In genomic region chr11:1572200-1573076, GRCh38 we compare ENCODE assay signal across 8 cellular contexts. TPM values are rescaled to one million over a fixed set of nuclear protein-coding genes. Genes with fewer than 3 reads are reported as not detected.
DNase-seq lines count a peak whose midpoint lies in the region; TF ChIP-seq lines count a peak whose summit lies in the region.

Gene DUSP8, minus strand, starts transcription at chr11:1572271. Its CDS starts 6,445 bp downstream, at chr11:1565826.

- H3K4me1 ChIP-seq in iPS DF 6.9 (ENCODE audit: control insufficient read depth, insufficient read depth, low read length) (peaks cover 22% of the 10 kb centered on the region), vagina (peaks cover 41% of the 10 kb centered on the region)

- peak within 1 kb of the TSS; percentile 56 for H3K4me3 ChIP-seq in brain microvascular endothelial cell (ENCODE audit: low read depth, low read length)
- H3K4me3 ChIP-seq in iPS DF 6.9 (ENCODE audit: low read length), result peak within 1 kb of the TSS; percentile 49; the same call in 1 of the 2 replicates
- peak within 1 kb of the TSS; percentile 56 for H3K4me3 ChIP-seq in retinal pigment epithelial cell (ENCODE audit: low read length)
- H3K4me3 ChIP-seq in vagina, result peak within 1 kb of the TSS; percentile 50 to 75

- H3K27ac ChIP-seq in VCaP, result peak within 1 kb of the TSS; percentile 84
- no peak within 1 kb of the TSS for H3K27ac ChIP-seq in brain microvascular endothelial cell
- no peak within 1 kb of the TSS for H3K27ac ChIP-seq in iPS DF 6.9 (ENCODE audit: low read length)
- H3K27ac ChIP-seq in vagina, result peak within 1 kb of the TSS; percentile 76

- POLR2A ChIA-PET in HEK293T (lab: Yijun Ruan, JAX), result interaction anchor here (1.7 kb wide), 1 partner anchor 8 kb away, joined by 11 read pairs; no protein-coding TSS in a partner anchor

- TF ChIP-seq CTCF in VCaP (conservative IDR thresholded peaks at IDR 0.05), result no peak
- no peak for TF ChIP-seq CTCF in brain microvascular endothelial cell (IDR thresholded peaks at IDR 0.05; ENCODE audit: low read depth, low read length, missing control alignments)
- TF ChIP-seq CTCF in retinal pigment epithelial cell (conservative IDR thresholded peaks at IDR 0.05; ENCODE audit: low read depth, low read length), result no peak
- TF ChIP-seq CTCF in vagina (IDR thresholded peaks at IDR 0.05), result no peak

- in situ Hi-C loops in brain microvascular endothelial cell (cut with HindIII; ENCODE audit: low pct_ligation_motif_present, low sequenced_read_pairs), result no loop called here

- TF ChIP-seq POLR2A in vagina (IDR thresholded peaks at IDR 0.05), result peak in 1 of 2 donors; percentile 11

- no CpG with 5 or more reads among the region's 123 CpGs for WGBS in iPS DF 6.9 (ENCODE audit: insufficient coverage, insufficient read length)

- H3K36me3 ChIP-seq in brain microvascular endothelial cell (replicated peaks) (no peaks in the 10 kb centered on the region), iPS DF 6.9 (ENCODE audit: control insufficient read depth, insufficient read depth, low read length) (no peaks in the 10 kb centered on the region), vagina (no peaks in the 10 kb centered on the region)

- intact Hi-C loops in vagina (cut with DNase I), result loop anchor here (5.0 to 10.0 kb wide), 2 partner anchors 235 to 368 kb away; no protein-coding TSS in a partner anchor

- DNase-seq in DMS53 treated with DMSO at 0.1 percent for 48 hours (lab: John Stamatoyannopoulos, UW; ENCODE audit: unreplicated experiment), result peak; percentile 87
- peak; percentile 92 for DNase-seq in HEK293T (ENCODE audit: extremely low spot score)
- peak; percentile 84 for DNase-seq in NCI-H2029 (lab: John Stamatoyannopoulos, UW)
- DNase-seq in brain microvascular endothelial cell, result peak; percentile 77
- DNase-seq in iPS DF 6.9 (ENCODE audit: low read depth, low spot score), result no peak
- peak; percentile 26 for DNase-seq in retinal pigment epithelial cell (ENCODE audit: low read depth)
- DNase-seq in vagina (ENCODE audit: extremely low spot score in 2 of 2), result peak in 1 of 2 donors; percentile 86

- H3K27me3 ChIP-seq in brain microvascular endothelial cell (replicated peaks) (peaks cover 14% of the 10 kb centered on the region), iPS DF 6.9 (ENCODE audit: control insufficient read depth, insufficient read depth, low read length) (peaks cover 17% of the 10 kb centered on the region), vagina (no peaks in the 10 kb centered on the region)

- CTCF ChIA-PET in HEK293T (lab: Yijun Ruan, JAX), result interaction anchor here (3.0 kb wide), 1 partner anchor 26 kb away, joined by 45 read pairs; no protein-coding TSS in a partner anchor

- H3K9me3 ChIP-seq in iPS DF 6.9 (ENCODE audit: control insufficient read depth, insufficient read depth, low read length), result no peaks in the 10 kb centered on the region
- H3K9me3 ChIP-seq in vagina, result no peaks in the 10 kb centered on the region

TF ChIP-seq in HEK293T, 16 proteins besides CTCF, POLR2A, EP300 and RAD21:
- no peak for TF ChIP-seq SP1 (IDR thresholded peaks at IDR 0.05)
- no peak for TF ChIP-seq ZNF384 (IDR thresholded peaks at IDR 0.05)
- TF ChIP-seq ELF4 (IDR thresholded peaks at IDR 0.05), result no peak
- no peak for TF ChIP-seq ARNT (IDR thresholded peaks at IDR 0.05)
- TF ChIP-seq FOXM1 (IDR thresholded peaks at IDR 0.05; ENCODE audit: borderline replicate concordance), result no peak
- no peak for TF ChIP-seq HDGF (IDR thresholded peaks at IDR 0.05; ENCODE audit: borderline replicate concordance)
- no peak for TF ChIP-seq FOXA1 (IDR thresholded peaks at IDR 0.05)
- TF ChIP-seq, protein P1, sequence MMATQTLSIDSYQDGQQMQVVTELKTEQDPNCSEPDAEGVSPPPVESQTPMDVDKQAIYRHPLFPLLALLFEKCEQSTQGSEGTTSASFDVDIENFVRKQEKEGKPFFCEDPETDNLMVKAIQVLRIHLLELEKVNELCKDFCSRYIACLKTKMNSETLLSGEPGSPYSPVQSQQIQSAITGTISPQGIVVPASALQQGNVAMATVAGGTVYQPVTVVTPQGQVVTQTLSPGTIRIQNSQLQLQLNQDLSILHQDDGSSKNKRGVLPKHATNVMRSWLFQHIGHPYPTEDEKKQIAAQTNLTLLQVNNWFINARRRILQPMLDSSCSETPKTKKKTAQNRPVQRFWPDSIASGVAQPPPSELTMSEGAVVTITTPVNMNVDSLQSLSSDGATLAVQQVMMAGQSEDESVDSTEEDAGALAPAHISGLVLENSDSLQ (IDR thresholded peaks at IDR 0.05), result no peak; the same call in 1 of the 2 replicates
- no peak for TF ChIP-seq LEF1 (IDR thresholded peaks at IDR 0.05; ENCODE audit: borderline replicate concordance)
- TF ChIP-seq BHLHE40 (IDR thresholded peaks at IDR 0.05; ENCODE audit: borderline replicate concordance), result no peak
- TF ChIP-seq CTBP1 (IDR thresholded peaks at IDR 0.05; ENCODE audit: borderline replicate concordance), result no peak
- TF ChIP-seq SUZ12 (IDR thresholded peaks at IDR 0.05), result no peak

RNA-seq across cellular contexts. Expression of gene DUSP8, which starts in this region (rescaled TPM):
- total RNA-seq in vagina, result 2.9 TPM

Comparison
In these comparisons a context has a peak if more than half of its experiments do, and no peak if none do; other contexts are left out.
1. H3K27ac ChIP-seq: peak in VCaP (single experiment) and vagina (single experiment); none in brain microvascular endothelial cell (single experiment) and iPS DF 6.9 (single experiment).
2. Peak in every context shown above with its lines, with median percentiles within 50 percentile points of each other: H3K4me3 ChIP-seq.